ENCODE assay signal across 1 cellular context in the genomic region with DNA sequence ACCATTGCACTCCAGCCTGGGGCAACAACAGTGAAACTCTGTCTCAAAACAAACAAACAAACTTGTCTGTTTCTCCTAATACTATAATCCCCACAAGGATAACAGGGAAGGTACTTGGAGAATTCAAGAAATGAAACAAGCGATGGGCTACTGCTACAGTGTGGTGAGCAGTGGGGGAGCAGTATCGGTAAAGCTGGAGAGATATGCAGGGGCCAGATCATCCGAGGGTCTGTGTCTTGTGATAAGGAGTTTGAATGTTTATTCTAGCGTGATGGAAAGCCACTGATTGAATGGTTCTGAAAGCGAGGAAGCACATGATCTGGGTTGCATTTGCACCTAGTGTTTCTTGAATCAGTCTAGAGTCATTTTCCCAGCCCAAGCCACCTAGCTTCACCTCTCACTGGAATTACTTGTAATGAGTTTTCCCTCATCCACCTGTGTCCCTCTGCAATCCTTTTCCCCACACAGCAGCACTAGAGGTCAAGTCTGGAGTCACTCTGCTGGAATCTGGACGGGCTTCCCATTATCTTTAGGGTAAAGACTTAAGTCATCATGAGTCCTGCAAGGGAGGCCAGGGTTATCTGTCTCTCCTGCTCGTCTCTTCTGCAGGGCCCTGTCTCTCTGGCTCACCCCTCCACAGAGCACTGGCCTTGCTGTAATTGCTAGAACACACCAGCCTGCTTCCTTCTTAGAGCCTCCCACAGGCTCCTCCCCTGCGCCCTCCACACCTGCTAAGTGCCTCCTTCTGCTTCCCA.
TF ChIP-seq lines count a peak whose summit lies in the region.

No MANE protein-coding gene starts in this region.

TF ChIP-seq in HCT116, 20 proteins besides CTCF, POLR2A, EP300 and RAD21 (continued from another document):
- no peak for TF ChIP-seq YY1 (IDR thresholded peaks at IDR 0.05; ENCODE audit: extremely low read depth, insufficient replicate concordance, low read depth, low read length)
- TF ChIP-seq CEBPB (IDR thresholded peaks at IDR 0.05; ENCODE audit: low read depth) = no peak
- TF ChIP-seq, protein P1, sequence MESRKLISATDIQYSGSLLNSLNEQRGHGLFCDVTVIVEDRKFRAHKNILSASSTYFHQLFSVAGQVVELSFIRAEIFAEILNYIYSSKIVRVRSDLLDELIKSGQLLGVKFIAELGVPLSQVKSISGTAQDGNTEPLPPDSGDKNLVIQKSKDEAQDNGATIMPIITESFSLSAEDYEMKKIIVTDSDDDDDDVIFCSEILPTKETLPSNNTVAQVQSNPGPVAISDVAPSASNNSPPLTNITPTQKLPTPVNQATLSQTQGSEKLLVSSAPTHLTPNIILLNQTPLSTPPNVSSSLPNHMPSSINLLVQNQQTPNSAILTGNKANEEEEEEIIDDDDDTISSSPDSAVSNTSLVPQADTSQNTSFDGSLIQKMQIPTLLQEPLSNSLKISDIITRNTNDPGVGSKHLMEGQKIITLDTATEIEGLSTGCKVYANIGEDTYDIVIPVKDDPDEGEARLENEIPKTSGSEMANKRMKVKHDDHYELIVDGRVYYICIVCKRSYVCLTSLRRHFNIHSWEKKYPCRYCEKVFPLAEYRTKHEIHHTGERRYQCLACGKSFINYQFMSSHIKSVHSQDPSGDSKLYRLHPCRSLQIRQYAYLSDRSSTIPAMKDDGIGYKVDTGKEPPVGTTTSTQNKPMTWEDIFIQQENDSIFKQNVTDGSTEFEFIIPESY (IDR thresholded peaks at IDR 0.05; ENCODE audit: extremely low read depth, insufficient replicate concordance, low read length) = no peak
- TF ChIP-seq, protein P2, sequence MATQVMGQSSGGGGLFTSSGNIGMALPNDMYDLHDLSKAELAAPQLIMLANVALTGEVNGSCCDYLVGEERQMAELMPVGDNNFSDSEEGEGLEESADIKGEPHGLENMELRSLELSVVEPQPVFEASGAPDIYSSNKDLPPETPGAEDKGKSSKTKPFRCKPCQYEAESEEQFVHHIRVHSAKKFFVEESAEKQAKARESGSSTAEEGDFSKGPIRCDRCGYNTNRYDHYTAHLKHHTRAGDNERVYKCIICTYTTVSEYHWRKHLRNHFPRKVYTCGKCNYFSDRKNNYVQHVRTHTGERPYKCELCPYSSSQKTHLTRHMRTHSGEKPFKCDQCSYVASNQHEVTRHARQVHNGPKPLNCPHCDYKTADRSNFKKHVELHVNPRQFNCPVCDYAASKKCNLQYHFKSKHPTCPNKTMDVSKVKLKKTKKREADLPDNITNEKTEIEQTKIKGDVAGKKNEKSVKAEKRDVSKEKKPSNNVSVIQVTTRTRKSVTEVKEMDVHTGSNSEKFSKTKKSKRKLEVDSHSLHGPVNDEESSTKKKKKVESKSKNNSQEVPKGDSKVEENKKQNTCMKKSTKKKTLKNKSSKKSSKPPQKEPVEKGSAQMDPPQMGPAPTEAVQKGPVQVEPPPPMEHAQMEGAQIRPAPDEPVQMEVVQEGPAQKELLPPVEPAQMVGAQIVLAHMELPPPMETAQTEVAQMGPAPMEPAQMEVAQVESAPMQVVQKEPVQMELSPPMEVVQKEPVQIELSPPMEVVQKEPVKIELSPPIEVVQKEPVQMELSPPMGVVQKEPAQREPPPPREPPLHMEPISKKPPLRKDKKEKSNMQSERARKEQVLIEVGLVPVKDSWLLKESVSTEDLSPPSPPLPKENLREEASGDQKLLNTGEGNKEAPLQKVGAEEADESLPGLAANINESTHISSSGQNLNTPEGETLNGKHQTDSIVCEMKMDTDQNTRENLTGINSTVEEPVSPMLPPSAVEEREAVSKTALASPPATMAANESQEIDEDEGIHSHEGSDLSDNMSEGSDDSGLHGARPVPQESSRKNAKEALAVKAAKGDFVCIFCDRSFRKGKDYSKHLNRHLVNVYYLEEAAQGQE (IDR thresholded peaks at IDR 0.05; ENCODE audit: low read depth) = no peak
